Comparison of ENCODE assay signal across 17 cellular contexts in the genomic region with DNA sequence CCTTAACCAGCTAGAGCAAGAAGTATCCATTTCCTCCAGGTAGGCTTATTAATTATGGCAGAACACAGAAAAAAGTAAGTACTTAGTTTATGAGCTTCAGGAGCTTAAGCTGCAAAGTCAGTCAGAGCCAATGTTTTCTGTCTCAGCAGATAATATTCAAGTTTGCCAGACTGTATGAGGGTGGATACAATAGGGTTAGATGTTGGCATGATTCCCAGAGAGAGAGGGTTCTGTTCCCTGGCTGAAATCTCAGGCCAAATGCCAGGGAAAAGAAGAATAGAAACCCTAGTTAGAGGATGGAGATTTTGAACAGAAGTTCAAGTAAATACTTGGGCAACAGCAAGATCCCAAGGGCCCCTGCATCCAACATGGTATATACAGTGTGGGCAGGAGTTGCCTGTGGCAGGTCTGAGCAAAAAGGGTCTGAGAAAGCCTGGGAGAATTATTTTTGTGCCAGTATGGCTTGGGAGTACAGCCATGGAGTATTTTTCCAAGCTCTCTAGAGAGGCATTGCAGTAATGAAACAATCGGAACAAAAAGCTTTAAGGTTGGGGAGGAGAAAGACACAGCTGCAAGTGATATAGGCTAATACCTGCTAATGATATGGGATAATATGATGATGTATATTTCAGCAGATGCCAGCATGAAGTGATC. TPM values are rescaled to one million over a fixed set of nuclear protein-coding genes. Genes with fewer than 3 reads are reported as not detected.
DNase-seq lines count a peak whose midpoint lies in the region; ATAC-seq and TF ChIP-seq lines count a peak whose summit lies in the region.
"Had no signal": no experiment of that assay in that cellular context is flagged by ENCODE, and none has a peak within 500 bp of the region (broad histone marks: within the 10 kb centered on the region; RNA-seq: fewer than 3 reads in every experiment).

No MANE protein-coding gene starts in this region.

- no peaks in the 10 kb centered on the region for H3K27me3 Mint-ChIP-seq in CD8-positive, alpha-beta memory T cell
- H3K27me3 Mint-ChIP-seq: activated naive CD4-positive, alpha-beta T cell treated with anti-CD3 and anti-CD28 coated beads, Interleukin-2, amount 10 ng/mL, durations not matched to agents 7 days and 5 days had no signal

- CTCF ChIA-PET in HEK293 (lab: Yijun Ruan, JAX): no interaction called here
- CTCF ChIA-PET in CD8-positive, alpha-beta memory T cell (lab: Charles Lee): no interaction called here

- ATAC-seq in GM21576 (IDR thresholded peaks at IDR 0.05; ENCODE audit: unreplicated experiment): no peak
- no peak for ATAC-seq in HG03135 (IDR thresholded peaks at IDR 0.05; ENCODE audit: unreplicated experiment)

- H3K27me3 ChIP-seq in CD8-positive, alpha-beta memory T cell (ENCODE audit: insufficient read depth, low read length, poor library complexity, severe bottlenecking): no peaks in the 10 kb centered on the region
- H3K27me3 ChIP-seq: dorsolateral prefrontal cortex had no signal

- H3K36me3 ChIP-seq in HEK293 (ENCODE audit: control insufficient read depth in 2 of 2, insufficient read depth in 1 of 2, low read length in 2 of 2): no peaks in the 10 kb centered on the region
- no peaks in the 10 kb centered on the region for H3K36me3 ChIP-seq in CD8-positive, alpha-beta memory T cell (ENCODE audit: insufficient read depth, low read length)

- H3K4me1 ChIP-seq in HEK293 (ENCODE audit: control insufficient read depth, insufficient read depth, low read length): no peaks in the 10 kb centered on the region; the same call in 1 of the 2 replicates
- no peaks in the 10 kb centered on the region for H3K4me1 ChIP-seq in CD8-positive, alpha-beta memory T cell (ENCODE audit: insufficient read depth, low read length)

- DNase-seq in NCI-H446 (lab: John Stamatoyannopoulos, UW) (peak; percentile 57 to 89), choroid plexus epithelial cell (ENCODE audit: low read depth) (peak; percentile 22), midbrain (lab: John Stamatoyannopoulos, UW) (peak; percentile 64), iPS-NIHi11 (ENCODE audit: low spot score) (no peak)
- no peak for DNase-seq in CD8-positive, alpha-beta memory T cell
- DNase-seq: activated CD4-positive, alpha-beta memory T cell treated with anti-CD3 and anti-CD28 coated beads for 36 hours; activated naive CD4-positive, alpha-beta T cell treated with anti-CD3 and anti-CD28 coated beads, Interleukin-2, amount 10 ng/mL, durations not matched to agents 7 days and 5 days; dorsolateral prefrontal cortex; mammary epithelial cell; MM.1S had no signal

- no peak overlapping the region for H3K27ac ChIP-seq in HEK293 (ENCODE audit: extremely low read depth, low read depth, low read length)
- H3K27ac ChIP-seq in CD8-positive, alpha-beta memory T cell (ENCODE audit: low read depth, low read length): no peak overlapping the region
- H3K27ac ChIP-seq: dorsolateral prefrontal cortex, HL-60 had no signal

- H3K9me3 Mint-ChIP-seq in CD8-positive, alpha-beta memory T cell: no peaks in the 10 kb centered on the region
- H3K9me3 Mint-ChIP-seq: activated CD4-positive, alpha-beta memory T cell treated with anti-CD3 and anti-CD28 coated beads for 36 hours; activated naive CD4-positive, alpha-beta T cell treated with anti-CD3 and anti-CD28 coated beads, Interleukin-2, amount 10 ng/mL, durations not matched to agents 7 days and 5 days; stimulated activated naive CD8-positive, alpha-beta T cell treated with anti-CD3 and anti-CD28 coated beads, Interleukin-15, Interleukin-2, amounts not matched to agents 100 ng/mL and 50 ng/mL, for 24 hours; T-helper 2 cell treated with Interferon-gamma antibody and Interleukin-4, amounts not matched to agents 5 μg/mL and 100 μg/mL, for 36 hours had no signal

- TF ChIP-seq CTCF in HEK293 (tag by site-specific recombination; IDR thresholded peaks at IDR 0.05): no peak
- no peak for TF ChIP-seq CTCF in choroid plexus epithelial cell (conservative IDR thresholded peaks at IDR 0.05; ENCODE audit: low read depth, low read length)

- no peaks in the 10 kb centered on the region for H3K36me3 Mint-ChIP-seq in CD8-positive, alpha-beta memory T cell
- H3K36me3 Mint-ChIP-seq: activated CD4-positive, alpha-beta memory T cell treated with anti-CD3 and anti-CD28 coated beads for 36 hours; activated naive CD4-positive, alpha-beta T cell treated with anti-CD3 and anti-CD28 coated beads, Interleukin-2, amount 10 ng/mL, durations not matched to agents 7 days and 5 days; CD14-positive monocyte had no signal

- no peak overlapping the region for H3K4me3 ChIP-seq in HEK293 (ENCODE audit: low read depth, low read length)
- no peak overlapping the region for H3K4me3 ChIP-seq in choroid plexus epithelial cell (ENCODE audit: low read depth, low read length)
- no peak overlapping the region for H3K4me3 ChIP-seq in CD8-positive, alpha-beta memory T cell (ENCODE audit: low read length)
- H3K4me3 ChIP-seq: dorsolateral prefrontal cortex had no signal

- no peaks in the 10 kb centered on the region for H3K4me1 Mint-ChIP-seq in CD8-positive, alpha-beta memory T cell
- H3K4me1 Mint-ChIP-seq: activated naive CD4-positive, alpha-beta T cell treated with anti-CD3 and anti-CD28 coated beads, Interleukin-2, amount 10 ng/mL, durations not matched to agents 7 days and 5 days; CD14-positive monocyte had no signal

- H3K4me3 Mint-ChIP-seq in CD8-positive, alpha-beta memory T cell: no peak overlapping the region
- H3K4me3 Mint-ChIP-seq: activated CD4-positive, alpha-beta memory T cell treated with anti-CD3 and anti-CD28 coated beads for 36 hours; activated naive CD4-positive, alpha-beta T cell treated with anti-CD3 and anti-CD28 coated beads, Interleukin-2, amount 10 ng/mL, durations not matched to agents 7 days and 5 days; CD14-positive monocyte; stimulated activated naive CD8-positive, alpha-beta T cell treated with anti-CD3 and anti-CD28 coated beads, Interleukin-15, Interleukin-2, amounts not matched to agents 100 ng/mL and 50 ng/mL, for 24 hours; T-helper 2 cell treated with Interferon-gamma antibody and Interleukin-4, amounts not matched to agents 5 μg/mL and 100 μg/mL, for 36 hours had no signal

- POLR2A ChIA-PET in HEK293 (lab: Yijun Ruan, JAX): no interaction called here
- POLR2A ChIA-PET in CD8-positive, alpha-beta memory T cell (lab: Charles Lee): no interaction called here

- H3K9me3 ChIP-seq in HEK293 (ENCODE audit: control insufficient read depth, insufficient read depth, low read depth, low read length): no peaks in the 10 kb centered on the region
- H3K9me3 ChIP-seq in CD8-positive, alpha-beta memory T cell (ENCODE audit: low read length): no peaks in the 10 kb centered on the region

- H3K27ac Mint-ChIP-seq in CD8-positive, alpha-beta memory T cell: no peak overlapping the region
- H3K27ac Mint-ChIP-seq: activated CD4-positive, alpha-beta memory T cell treated with anti-CD3 and anti-CD28 coated beads for 36 hours; activated naive CD4-positive, alpha-beta T cell treated with anti-CD3 and anti-CD28 coated beads, Interleukin-2, amount 10 ng/mL, durations not matched to agents 7 days and 5 days; CD14-positive monocyte; stimulated activated naive CD8-positive, alpha-beta T cell treated with anti-CD3 and anti-CD28 coated beads, Interleukin-15, Interleukin-2, amounts not matched to agents 100 ng/mL and 50 ng/mL, for 24 hours; T-helper 2 cell treated with Interferon-gamma antibody and Interleukin-4, amounts not matched to agents 5 μg/mL and 100 μg/mL, for 36 hours had no signal

TF ChIP-seq in HEK293, 187 proteins besides CTCF, POLR2A, EP300 and RAD21 (continues in another document):
- TF ChIP-seq ZNF701 (tag by site-specific recombination; IDR thresholded peaks at IDR 0.05) (no peak), ZNF660 (tag by site-specific recombination; IDR thresholded peaks at IDR 0.05) (no peak), ZNF174 (tag by site-specific recombination; IDR thresholded peaks at IDR 0.05) (no peak)
- TF ChIP-seq, protein P1, sequence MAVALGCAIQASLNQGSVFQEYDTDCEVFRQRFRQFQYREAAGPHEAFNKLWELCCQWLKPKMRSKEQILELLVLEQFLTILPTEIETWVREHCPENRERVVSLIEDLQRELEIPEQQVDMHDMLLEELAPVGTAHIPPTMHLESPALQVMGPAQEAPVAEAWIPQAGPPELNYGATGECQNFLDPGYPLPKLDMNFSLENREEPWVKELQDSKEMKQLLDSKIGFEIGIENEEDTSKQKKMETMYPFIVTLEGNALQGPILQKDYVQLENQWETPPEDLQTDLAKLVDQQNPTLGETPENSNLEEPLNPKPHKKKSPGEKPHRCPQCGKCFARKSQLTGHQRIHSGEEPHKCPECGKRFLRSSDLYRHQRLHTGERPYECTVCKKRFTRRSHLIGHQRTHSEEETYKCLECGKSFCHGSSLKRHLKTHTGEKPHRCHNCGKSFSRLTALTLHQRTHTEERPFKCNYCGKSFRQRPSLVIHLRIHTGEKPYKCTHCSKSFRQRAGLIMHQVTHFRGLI (tag by site-specific recombination; IDR thresholded peaks at IDR 0.05): no peak
- TF ChIP-seq, protein P2, sequence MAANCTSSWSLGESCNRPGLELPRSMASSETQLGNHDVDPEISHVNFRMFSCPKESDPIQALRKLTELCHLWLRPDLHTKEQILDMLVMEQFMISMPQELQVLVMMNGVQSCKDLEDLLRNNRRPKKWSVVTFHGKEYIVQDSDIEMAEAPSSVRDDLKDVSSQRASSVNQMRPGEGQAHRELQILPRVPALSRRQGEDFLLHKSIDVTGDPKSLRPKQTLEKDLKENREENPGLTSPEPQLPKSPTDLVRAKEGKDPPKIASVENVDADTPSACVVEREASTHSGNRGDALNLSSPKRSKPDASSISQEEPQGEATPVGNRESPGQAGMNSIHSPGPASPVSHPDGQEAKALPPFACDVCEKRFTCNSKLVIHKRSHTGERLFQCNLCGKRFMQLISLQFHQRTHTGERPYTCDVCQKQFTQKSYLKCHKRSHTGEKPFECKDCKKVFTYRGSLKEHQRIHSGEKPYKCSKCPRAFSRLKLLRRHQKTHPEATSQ (tag by site-specific recombination; IDR thresholded peaks at IDR 0.05): no peak

RNA-seq across cellular contexts. Expression of a gene that starts 30.9 kb away (rescaled TPM):
- total RNA-seq in CD8-positive, alpha-beta memory T cell: 10 to 100 TPM; 22.7 to 24.7 TPM
- polyA plus RNA-seq in CD8-positive, alpha-beta memory T cell: 33.0 TPM

Comparison
In these comparisons a context has a peak if more than half of its experiments do, and no peak if none do; other contexts are left out.
1. DNase-seq: peak in NCI-H446 (2 of 2), choroid plexus epithelial cell (single experiment) and midbrain (single experiment); none in CD8-positive, alpha-beta memory T cell (0 of 5) and iPS-NIHi11 (single experiment).